ENCODE assay signal across 22 cellular contexts in genomic region chr13:41976491-41976890, GRCh38.
"Had no signal": no experiment of that assay in that cellular context is flagged by ENCODE, and none has a peak within 500 bp of the region (broad histone marks: within the 10 kb centered on the region; RNA-seq: fewer than 3 reads in every experiment).

No MANE protein-coding gene starts in this region.

- H3K27ac Mint-ChIP-seq: natural killer cell; stimulated activated effector memory CD8-positive, alpha-beta T cell treated with anti-CD3 and anti-CD28 coated beads, Interleukin-12 subunit alpha, Interleukin-12 subunit beta, amount 100 ng/mL, for 72 hours; type B pancreatic cell had no signal

- ATAC-seq: left lobe of liver; mucosa of descending colon; natural killer cell; right cardiac atrium; stimulated activated effector memory CD8-positive, alpha-beta T cell treated with anti-CD3 and anti-CD28 coated beads, Interleukin-12 subunit alpha, Interleukin-12 subunit beta, amount 100 ng/mL, for 72 hours; stimulated activated naive CD8-positive, alpha-beta T cell treated with anti-CD3 and anti-CD28 coated beads, Interleukin-15, Interleukin-2, amounts not matched to agents 100 U/mL and 50 U/mL, for 24 hours had no signal

- H3K9me3 Mint-ChIP-seq: natural killer cell; neural crest cell; stimulated activated effector memory CD8-positive, alpha-beta T cell treated with anti-CD3 and anti-CD28 coated beads, Interleukin-12 subunit alpha, Interleukin-12 subunit beta, amount 100 ng/mL, for 72 hours; type B pancreatic cell had no signal

- DNase-seq: cortex of kidney; dorsolateral prefrontal cortex; effector CD8-positive, alpha-beta T cell; foreskin melanocyte; head of caudate nucleus; islet precursor cell; mammary epithelial cell; mucosa of descending colon; natural killer cell; nucleus accumbens; ovary; right cardiac atrium; small intestine; stimulated activated CD4-positive, alpha-beta T cell treated with anti-CD3 and anti-CD28 coated beads, Interleukin-12 subunit alpha, Interleukin-12 subunit beta, amount 100 ng/mL, for 4 hours; stimulated activated CD4-positive, alpha-beta T cell treated with anti-CD3 and anti-CD28 coated beads, Interleukin-4, amount 100 ng/mL, for 1 hour; stimulated activated CD8-positive, alpha-beta memory T cell treated with anti-CD3 and anti-CD28 coated beads, Interleukin-4, amount 100 ng/mL, for 48 hours; stimulated activated naive CD8-positive, alpha-beta T cell treated with anti-CD3 and anti-CD28 coated beads, Interleukin-15, Interleukin-2, amounts not matched to agents 100 U/mL and 50 U/mL, for 24 hours; thyroid gland had no signal

- H3K36me3 Mint-ChIP-seq: natural killer cell; stimulated activated effector memory CD8-positive, alpha-beta T cell treated with anti-CD3 and anti-CD28 coated beads, Interleukin-12 subunit alpha, Interleukin-12 subunit beta, amount 100 ng/mL, for 72 hours; type B pancreatic cell had no signal

- H3K4me1 Mint-ChIP-seq: neural crest cell had no signal

- H3K4me3 Mint-ChIP-seq: natural killer cell; neural crest cell; stimulated activated effector memory CD8-positive, alpha-beta T cell treated with anti-CD3 and anti-CD28 coated beads, Interleukin-12 subunit alpha, Interleukin-12 subunit beta, amount 100 ng/mL, for 72 hours; type B pancreatic cell had no signal

- H3K27me3 Mint-ChIP-seq: type B pancreatic cell had no signal
